In the genomic region with DNA sequence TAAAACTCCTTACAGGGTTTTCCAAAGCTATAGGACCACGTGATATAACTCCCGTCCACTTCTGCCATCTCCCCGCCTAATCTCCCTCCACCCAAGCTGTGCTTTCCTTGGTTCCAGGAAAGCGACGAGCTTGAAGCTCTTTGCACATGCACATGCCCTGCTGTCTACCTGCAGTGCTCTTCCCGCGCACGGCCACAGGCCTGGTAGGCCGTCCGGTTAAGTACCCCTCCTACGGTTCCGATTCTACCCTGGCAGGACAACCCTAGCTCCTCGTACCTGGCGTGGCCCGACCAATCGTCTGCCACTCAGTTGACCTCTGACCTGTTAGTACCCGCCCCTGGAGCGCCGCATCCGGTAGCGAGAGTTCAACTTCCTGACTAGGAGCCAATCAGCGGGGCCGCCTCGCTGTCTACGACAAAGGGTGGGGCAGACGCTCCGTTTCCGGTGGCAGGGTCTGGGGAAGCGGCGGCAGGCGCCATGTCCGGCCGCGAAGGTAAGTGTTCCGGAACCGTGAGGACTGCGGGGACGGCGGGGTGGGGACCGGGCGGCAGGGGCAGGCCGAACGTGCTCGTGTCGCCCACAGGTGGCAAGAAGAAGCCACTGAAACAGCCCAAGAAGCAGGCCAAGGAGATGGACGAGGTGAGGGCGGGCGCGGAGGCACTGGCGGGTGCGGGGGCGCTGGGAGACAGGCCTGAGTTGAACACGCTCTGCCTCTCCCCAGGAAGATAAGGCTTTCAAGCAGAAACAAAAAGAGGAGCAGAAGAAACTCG, we compare ENCODE assay signal across 8 cellular contexts. TPM values are rescaled to one million over a fixed set of nuclear protein-coding genes. Genes with fewer than 3 reads are reported as not detected.
DNase-seq lines count a peak whose midpoint lies in the region; TF ChIP-seq lines count a peak whose summit lies in the region.

A gene with protein sequence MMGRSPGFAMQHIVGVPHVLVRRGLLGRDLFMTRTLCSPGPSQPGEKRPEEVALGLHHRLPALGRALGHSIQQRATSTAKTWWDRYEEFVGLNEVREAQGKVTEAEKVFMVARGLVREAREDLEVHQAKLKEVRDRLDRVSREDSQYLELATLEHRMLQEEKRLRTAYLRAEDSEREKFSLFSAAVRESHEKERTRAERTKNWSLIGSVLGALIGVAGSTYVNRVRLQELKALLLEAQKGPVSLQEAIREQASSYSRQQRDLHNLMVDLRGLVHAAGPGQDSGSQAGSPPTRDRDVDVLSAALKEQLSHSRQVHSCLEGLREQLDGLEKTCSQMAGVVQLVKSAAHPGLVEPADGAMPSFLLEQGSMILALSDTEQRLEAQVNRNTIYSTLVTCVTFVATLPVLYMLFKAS (minus strand): TSS at position 300 of the 770 bp plus-strand sequence. CDS start 4,991 bp downstream, outside the sequence.
A gene (plus strand): TSS at position 438 of the 770 bp plus-strand sequence. CDS start 40 bp downstream, at position 478.

- peak within 1 kb of the TSS; percentile 98 for H3K4me3 Mint-ChIP-seq in activated T-helper 1 cell treated with anti-CD3 and anti-CD28 coated beads, Interleukin-12 subunit alpha, Interleukin-12 subunit beta, Interleukin-2, Interleukin-4 antibody, amounts not matched to agents 30 ng/mL and 10 ng/mL and 1 ng/mL, durations not matched to agents 14 hours and 24 hours and 36 hours

- WGBS in GM23248 (ENCODE audit: low coverage in 1 of 2, low lambda C conversion rate in 2 of 2, missing lambda C conversion rate in 2 of 2), 2 experiments: 1% methylated on average over 48 to 53 of the region's 54 CpGs
- 0 to 2% methylated on average over 36 to 39 of the region's 54 CpGs for WGBS in esophagus squamous epithelium, 2 donors

- H3K9me3 Mint-ChIP-seq in activated T-helper 1 cell treated with anti-CD3 and anti-CD28 coated beads, Interleukin-12 subunit alpha, Interleukin-12 subunit beta, Interleukin-2, Interleukin-4 antibody, amounts not matched to agents 30 ng/mL and 10 ng/mL and 1 ng/mL, durations not matched to agents 14 hours and 24 hours and 36 hours: no peaks in the 10 kb centered on the region

- intact Hi-C loops in activated T-helper 1 cell treated with anti-CD3 and anti-CD28 coated beads, Interleukin-12 subunit alpha, Interleukin-12 subunit beta, Interleukin-2, Interleukin-4 antibody, amounts not matched to agents 30 ng/mL and 10 ng/mL and 1 ng/mL, durations not matched to agents 14 hours and 24 hours and 36 hours (cut with micrococcal nuclease): loop anchor here (1.0 to 10.0 kb wide), 9 partner anchors 10 to 655 kb away; a partner anchor contains a TSS
- intact Hi-C loops in esophagus squamous epithelium (cut with DNase I): loop anchor here (5.0 kb wide), 1 partner anchor 248 kb away; no protein-coding TSS in a partner anchor

- peak within 1 kb of the TSS; percentile 88 for H2AFZ ChIP-seq in GM23248

- peak in 3 of 4 donors; percentile 93 to 97 (median 94) for TF ChIP-seq POLR2A in esophagus squamous epithelium (IDR thresholded peaks at IDR 0.05)

- H3K9me3 ChIP-seq in DOHH2 (ENCODE audit: control insufficient read depth, insufficient read depth, low read length) (no peaks in the 10 kb centered on the region), GM23248 (ENCODE audit: low read depth) (no peaks in the 10 kb centered on the region), esophagus squamous epithelium (no peaks in the 10 kb centered on the region)

- H3K36me3 ChIP-seq in DOHH2 (ENCODE audit: control insufficient read depth, low read length) (peaks cover 47% of the 10 kb centered on the region), GM23248 (ENCODE audit: low read depth) (peaks cover 15% of the 10 kb centered on the region), esophagus squamous epithelium (peaks cover 0 to 35% (median 11%) of the 10 kb centered on the region in 3 donors)

- H3F3A ChIP-seq in DOHH2 (ENCODE audit: control insufficient read depth, insufficient read depth) (peaks cover 30% of the 10 kb centered on the region), GM23248 (ENCODE audit: insufficient read depth) (peaks cover 19% of the 10 kb centered on the region)

- H3K79me2 ChIP-seq in DOHH2 (ENCODE audit: control insufficient read depth, low read length) (peaks cover 65% of the 10 kb centered on the region), GM23248 (ENCODE audit: insufficient read depth) (peaks cover 55% of the 10 kb centered on the region)

- H3K9me2 ChIP-seq in DOHH2 (replicated peaks; ENCODE audit: control insufficient read depth, low read length) (no peaks in the 10 kb centered on the region), GM23248 (ENCODE audit: insufficient read depth) (no peaks in the 10 kb centered on the region)

- peaks cover 33% of the 10 kb centered on the region for H3K36me3 Mint-ChIP-seq in activated T-helper 1 cell treated with anti-CD3 and anti-CD28 coated beads, Interleukin-12 subunit alpha, Interleukin-12 subunit beta, Interleukin-2, Interleukin-4 antibody, amounts not matched to agents 30 ng/mL and 10 ng/mL and 1 ng/mL, durations not matched to agents 14 hours and 24 hours and 36 hours (ENCODE audit: low read depth)

- H3K27ac Mint-ChIP-seq in activated T-helper 1 cell treated with anti-CD3 and anti-CD28 coated beads, Interleukin-12 subunit alpha, Interleukin-12 subunit beta, Interleukin-2, Interleukin-4 antibody, amounts not matched to agents 30 ng/mL and 10 ng/mL and 1 ng/mL, durations not matched to agents 14 hours and 24 hours and 36 hours: peak within 1 kb of the TSS; percentile 94

- no peaks in the 10 kb centered on the region for H3K27me3 Mint-ChIP-seq in activated T-helper 1 cell treated with anti-CD3 and anti-CD28 coated beads, Interleukin-12 subunit alpha, Interleukin-12 subunit beta, Interleukin-2, Interleukin-4 antibody, amounts not matched to agents 30 ng/mL and 10 ng/mL and 1 ng/mL, durations not matched to agents 14 hours and 24 hours and 36 hours (ENCODE audit: insufficient read depth)

- peak within 1 kb of the TSS; percentile 75 for H3K27ac ChIP-seq in DOHH2 (ENCODE audit: low read depth, low read length)
- peak within 1 kb of the TSS; percentile 78 for H3K27ac ChIP-seq in GM23248
- H3K27ac ChIP-seq in esophagus squamous epithelium: peak within 1 kb of the TSS; percentile 94 to 98 (median 98)

- peaks cover 7% of the 10 kb centered on the region for H4K20me1 ChIP-seq in DOHH2 (ENCODE audit: control insufficient read depth, insufficient read depth, low read depth, low read length)
- H4K20me1 ChIP-seq in GM23248 (ENCODE audit: insufficient read depth): 0 out of 2 replicates have a peak, but pooled peaks cover 5% of the 10 kb centered on the region

- peaks cover 26% of the 10 kb centered on the region for H3K4me1 Mint-ChIP-seq in activated T-helper 1 cell treated with anti-CD3 and anti-CD28 coated beads, Interleukin-12 subunit alpha, Interleukin-12 subunit beta, Interleukin-2, Interleukin-4 antibody, amounts not matched to agents 30 ng/mL and 10 ng/mL and 1 ng/mL, durations not matched to agents 14 hours and 24 hours and 36 hours (ENCODE audit: low read depth)

- DNase-seq in GM23248 (peak; percentile 99), Kasumi-1 (lab: John Stamatoyannopoulos, UW) (peak; percentile 98), RPMI7951 (ENCODE audit: low read depth) (peak; percentile 94), esophagus squamous epithelium (lab: John Stamatoyannopoulos, UW) (peak; percentile 90), myocyte (ENCODE audit: low read depth) (peak; percentile 97)
- peak; percentile 98 for DNase-seq in activated T-helper 1 cell treated with anti-CD3 and anti-CD28 coated beads, Interleukin-12 subunit alpha, Interleukin-12 subunit beta, Interleukin-2, Interleukin-4 antibody, amounts not matched to agents 30 ng/mL and 10 ng/mL and 1 ng/mL, durations not matched to agents 14 hours and 24 hours and 36 hours (ENCODE audit: low spot score)
- peak; percentile 97 to 99 for DNase-seq in stimulated activated CD8-positive, alpha-beta memory T cell treated with anti-CD3 and anti-CD28 coated beads, Interleukin-7, amount 100 ng/mL, for 48 hours (ENCODE audit: extremely low read depth in 1 of 2, low read depth in 1 of 2)

- peak; percentile 23 for TF ChIP-seq CTCF in DOHH2 (IDR thresholded peaks at IDR 0.05; ENCODE audit: low read depth, low read length, poor library complexity, severe bottlenecking)
- no peak for TF ChIP-seq CTCF in esophagus squamous epithelium (IDR thresholded peaks at IDR 0.05)

- H3K4me3 ChIP-seq in DOHH2 (ENCODE audit: low read length): peak within 1 kb of the TSS; percentile 99
- peak within 1 kb of the TSS; percentile 87 for H3K4me3 ChIP-seq in GM23248
- H3K4me3 ChIP-seq in esophagus squamous epithelium: peak within 1 kb of the TSS; percentile 69 to 97 (median 90)

- peak within 1 kb of the TSS; percentile 79 for H3K4me2 ChIP-seq in DOHH2 (ENCODE audit: low read length)
- H3K4me2 ChIP-seq in GM23248 (ENCODE audit: unreplicated experiment): peak within 1 kb of the TSS; percentile 80

- H3K4me1 ChIP-seq in DOHH2 (ENCODE audit: control insufficient read depth, low read length) (peaks cover 43% of the 10 kb centered on the region), GM23248 (ENCODE audit: insufficient read depth) (peaks cover 10% of the 10 kb centered on the region), esophagus squamous epithelium (peaks cover 19 to 46% (median 35%) of the 10 kb centered on the region in 3 donors)

- in situ Hi-C loops in GM23248 (cut with MboI): loop anchor here (10.0 kb wide), 1 partner anchor 165 kb away; no protein-coding TSS in a partner anchor

- peak within 1 kb of the TSS; percentile 88 for H3K9ac ChIP-seq in GM23248

- H3K27me3 ChIP-seq in DOHH2 (ENCODE audit: control insufficient read depth, low read length): no peaks in the 10 kb centered on the region
- no peaks in the 10 kb centered on the region for H3K27me3 ChIP-seq in GM23248 (replicated peaks; ENCODE audit: insufficient read depth)
- no peaks in the 10 kb centered on the region for H3K27me3 ChIP-seq in esophagus squamous epithelium

RNA-seq across cellular contexts. Expression of the first gene that starts in this region (rescaled TPM):
- 10.1 and 10.6 TPM in 2 replicates for total RNA-seq in GM23248 (2014; rRNA removed; shearing (Covaris generic))
- 14.0 and 14.9 TPM in 2 replicates for polyA plus RNA-seq in GM23248 (2016; fragmentation: Nextera tagmentation; extraction: Ambion mirVana)
- 18.1 and 21.6 TPM in 2 replicates for total RNA-seq in RPMI7951 (2014; rRNA removed; shearing (Covaris generic))
- total RNA-seq in activated T-helper 1 cell treated with anti-CD3 and anti-CD28 coated beads, Interleukin-12 subunit alpha, Interleukin-12 subunit beta, Interleukin-2, Interleukin-4 antibody, amounts not matched to agents 30 ng/mL and 10 ng/mL and 1 ng/mL, durations not matched to agents 14 hours and 24 hours and 36 hours: 26.0 and 26.3 TPM in 2 replicates
- total RNA-seq in esophagus squamous epithelium (10 to 100 TPM; 15.1 to 31.3 (median 18.2) TPM), myocyte (26.2 and 39.4 TPM in 2 replicates)
- polyA plus RNA-seq in myocyte (2012): 26.5 TPM

RNA-seq across cellular contexts. Expression of the second gene that starts in this region (rescaled TPM):
- total RNA-seq in GM23248 (2014; rRNA removed; shearing (Covaris generic)): 150 and 244 TPM in 2 replicates
- polyA plus RNA-seq in GM23248 (2016; fragmentation: Nextera tagmentation; extraction: Ambion mirVana): 535 and 552 TPM in 2 replicates
- 726 and 838 TPM in 2 replicates for total RNA-seq in RPMI7951 (2014; rRNA removed; shearing (Covaris generic))
- 262 and 266 TPM in 2 replicates for total RNA-seq in activated T-helper 1 cell treated with anti-CD3 and anti-CD28 coated beads, Interleukin-12 subunit alpha, Interleukin-12 subunit beta, Interleukin-2, Interleukin-4 antibody, amounts not matched to agents 30 ng/mL and 10 ng/mL and 1 ng/mL, durations not matched to agents 14 hours and 24 hours and 36 hours
- total RNA-seq in esophagus squamous epithelium: 100 to 1,000 TPM; 293 to 431 (median 357) TPM
- 195 and 221 TPM in 2 replicates for total RNA-seq in myocyte
- 417 TPM for polyA plus RNA-seq in myocyte (2012)

Comparison
In these comparisons a context has a peak if more than half of its experiments do, and no peak if none do; other contexts are left out.
1. Peak in every context shown above with its lines: DNase-seq, H3K4me3 ChIP-seq and H3K27ac ChIP-seq.